In the genomic region with DNA sequence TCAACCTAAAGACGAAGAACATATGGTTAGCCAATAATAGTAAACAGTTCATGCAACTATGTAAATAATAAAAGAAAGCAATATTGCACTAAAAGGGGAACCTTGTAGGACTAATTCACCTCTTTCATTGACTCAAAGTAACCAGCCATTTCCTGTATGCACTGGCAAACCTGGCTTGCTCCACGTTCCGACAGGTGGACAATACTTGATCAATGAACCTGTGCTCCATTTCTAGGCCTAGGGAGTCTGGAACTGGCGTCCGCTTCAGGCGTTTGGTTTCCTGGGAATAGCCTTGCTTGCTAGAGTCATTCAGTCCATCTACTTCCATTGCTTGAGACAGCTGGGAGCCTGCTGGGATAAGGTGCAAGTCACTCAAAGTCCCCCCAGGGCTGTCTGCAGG, we compare ENCODE assay signal across 1 cellular context.
TF ChIP-seq lines count a peak whose summit lies in the region.

No MANE protein-coding gene starts in this region.

TF ChIP-seq in HepG2, 621 proteins besides CTCF, POLR2A, EP300 and RAD21:
- TF ChIP-seq THYN1 (CRISPR knock-in tag; IDR thresholded peaks at IDR 0.05; ENCODE audit: borderline replicate concordance, low read depth) (no peak), ZNF839 (CRISPR knock-in tag; IDR thresholded peaks at IDR 0.05; ENCODE audit: borderline replicate concordance) (no peak), KDM1A (CRISPR knock-in tag; IDR thresholded peaks at IDR 0.05) (no peak), GATAD2A (CRISPR knock-in tag; IDR thresholded peaks at IDR 0.05) (0 out of 2 replicates have a peak, but pooled peaks have one; percentile 14), SMAD3 (CRISPR knock-in tag; IDR thresholded peaks at IDR 0.05) (no peak), ARID5B (CRISPR knock-in tag; IDR thresholded peaks at IDR 0.05) (0 out of 2 replicates have a peak, but pooled peaks have one; percentile 12), FOXA3 (CRISPR knock-in tag; IDR thresholded peaks at IDR 0.05) (0 out of 2 replicates have a peak, but pooled peaks have one; percentile 19), NFKB2 (CRISPR knock-in tag; IDR thresholded peaks at IDR 0.05; ENCODE audit: borderline replicate concordance) (no peak)
